ENCODE assay signal across 3 cellular contexts in the genomic region with DNA sequence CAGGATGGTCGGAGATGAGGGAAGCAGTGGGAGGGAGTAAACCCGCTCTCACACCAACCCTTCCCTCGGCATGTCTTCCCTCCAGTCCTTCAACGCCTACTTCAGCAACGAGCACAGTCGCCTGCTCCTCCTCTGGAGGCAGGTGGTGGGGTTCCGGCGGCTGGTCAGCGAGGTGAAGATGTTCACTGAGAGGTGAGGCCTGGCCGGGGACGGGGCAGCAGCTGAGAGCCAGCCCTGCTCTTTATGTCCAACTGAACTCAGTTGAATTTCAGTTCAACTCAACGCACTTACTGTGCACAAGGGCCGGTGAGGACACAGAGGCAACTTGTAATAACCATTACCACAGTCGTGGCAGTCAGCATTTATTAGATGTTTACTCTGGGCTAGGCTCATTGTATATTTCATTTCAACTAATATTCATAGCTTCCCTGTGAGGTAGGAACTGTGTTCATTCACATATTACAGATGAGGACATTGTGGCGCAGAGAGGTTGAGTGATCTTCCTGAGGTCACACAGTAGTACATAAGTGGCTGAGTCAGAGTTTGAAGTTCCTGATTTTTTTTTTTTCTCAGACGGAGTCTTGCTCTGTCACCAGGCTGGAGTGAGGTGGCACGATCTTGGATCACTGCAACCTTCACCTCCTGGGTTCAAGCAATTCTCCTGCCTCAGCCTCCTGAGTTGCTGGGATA. TPM values are rescaled to one million over a fixed set of nuclear protein-coding genes. Genes with fewer than 3 reads are reported as not detected.
"Had no signal": no experiment of that assay in that cellular context is flagged by ENCODE, and none has a peak within 500 bp of the region (broad histone marks: within the 10 kb centered on the region; RNA-seq: fewer than 3 reads in every experiment).

No MANE protein-coding gene starts in this region.

RNA-seq across cellular contexts. Expression of gene RNU1-2, which starts 35.6 kb away (rescaled TPM):
- total RNA-seq: myocyte had no signal

RNA-seq across cellular contexts. Expression of gene MFAP2, which starts 49.1 kb away (rescaled TPM):
- total RNA-seq: naive thymus-derived CD4-positive, alpha-beta T cell; natural killer cell treated with Interleukin-12 subunit alpha and Interleukin-12 subunit beta and Interleukin-15 and Interleukin-18, amount 100 ng/mL, for 72 hours had no signal
